Comparison of ENCODE assay signal across 23 cellular contexts in the genomic region with DNA sequence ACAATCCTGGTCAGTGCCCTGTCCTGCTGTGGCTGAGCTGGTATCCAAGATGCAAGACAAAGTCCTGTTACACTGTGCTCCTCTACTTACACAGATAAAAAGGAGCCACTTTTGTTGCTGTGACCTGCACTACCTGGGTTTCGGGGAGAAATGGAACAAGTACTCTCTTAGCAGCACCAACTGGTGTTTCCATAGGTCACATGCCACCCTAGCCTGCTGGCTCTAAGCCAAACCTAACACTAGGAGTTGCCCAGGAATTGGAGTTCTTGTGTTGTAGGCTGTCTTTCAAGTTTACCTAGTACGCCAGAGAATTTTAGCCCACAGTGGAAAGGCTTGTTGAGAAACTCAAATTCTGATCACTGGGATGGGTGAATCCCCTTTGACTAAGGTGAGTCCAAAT.
"Had no signal": no experiment of that assay in that cellular context is flagged by ENCODE, and none has a peak within 500 bp of the region (broad histone marks: within the 10 kb centered on the region; RNA-seq: fewer than 3 reads in every experiment).

No MANE protein-coding gene starts in this region.

- H3K27me3 ChIP-seq: body of pancreas, upper lobe of left lung had no signal

- DNase-seq: activated CD4-positive, alpha-beta T cell treated with anti-CD3 and anti-CD28 coated beads for 1 hour; activated CD4-positive, alpha-beta T cell treated with anti-CD3 and anti-CD28 coated beads, Interleukin-2, amount 50 U/mL, for 48 hours; activated CD8-positive, alpha-beta memory T cell treated with anti-CD3 and anti-CD28 coated beads, Interleukin-2, amount 10 ng/mL, durations not matched to agents 7 days and 5 days; activated effector memory CD4-positive, alpha-beta T cell treated with Interleukin-2 at 50 U/mL for 16 hours; activated T-cell treated with anti-CD3 and anti-CD28 coated beads, Interleukin-2, amount 50 U/mL, for 24 hours; amniotic stem cell; body of pancreas; cerebellar nuclear complex; effector memory CD8-positive, alpha-beta T cell; erythroblast; immature natural killer cell; left colon; mesenchymal stem cell; occipital lobe; right cardiac atrium; small intestine; T1000; upper lobe of left lung had no signal

- H3K27me3 Mint-ChIP-seq: activated CD8-positive, alpha-beta memory T cell treated with anti-CD3 and anti-CD28 coated beads, Interleukin-2, amount 10 ng/mL, durations not matched to agents 7 days and 5 days; dendritic cell treated with granulocyte-macrophage colony-stimulating factor and Interleukin-4, amounts not matched to agents 40 ng/mL and 50 ng/mL, for 4 days; effector memory CD8-positive, alpha-beta T cell; progenitor cell of endocrine pancreas had no signal

- H3K9me3 Mint-ChIP-seq: effector memory CD8-positive, alpha-beta T cell had no signal

- H3K9me3 ChIP-seq: body of pancreas had no signal

- H3K4me3 ChIP-seq: body of pancreas, upper lobe of left lung had no signal

- H3K4me1 ChIP-seq: body of pancreas, upper lobe of left lung had no signal

- H3K27ac ChIP-seq: body of pancreas, upper lobe of left lung had no signal

- H3K27ac Mint-ChIP-seq: activated CD8-positive, alpha-beta memory T cell treated with anti-CD3 and anti-CD28 coated beads, Interleukin-2, amount 10 ng/mL, durations not matched to agents 7 days and 5 days; activated naive CD4-positive, alpha-beta T cell treated with anti-CD3 and anti-CD28 coated beads, Interleukin-2, amount 50 U/mL, for 72 hours; activated T-cell treated with anti-CD3 and anti-CD28 coated beads, Interleukin-2, amount 50 U/mL, for 24 hours; dendritic cell treated with granulocyte-macrophage colony-stimulating factor and Interleukin-4, amounts not matched to agents 40 ng/mL and 50 ng/mL, for 4 days; effector memory CD8-positive, alpha-beta T cell; immature natural killer cell; nephron; progenitor cell of endocrine pancreas; stimulated activated effector memory CD8-positive, alpha-beta T cell treated with anti-CD3 and anti-CD28 coated beads, Interleukin-12 subunit alpha, Interleukin-12 subunit beta, amount 100 ng/mL, for 72 hours had no signal

- H3K36me3 ChIP-seq: upper lobe of left lung had no signal

- ATAC-seq: activated CD8-positive, alpha-beta memory T cell treated with anti-CD3 and anti-CD28 coated beads, Interleukin-2, amount 10 ng/mL, durations not matched to agents 7 days and 5 days; activated naive CD4-positive, alpha-beta T cell treated with anti-CD3 and anti-CD28 coated beads, Interleukin-2, amount 50 U/mL, for 72 hours; body of pancreas; effector memory CD8-positive, alpha-beta T cell; left colon; right cardiac atrium; stimulated activated effector memory CD8-positive, alpha-beta T cell treated with anti-CD3 and anti-CD28 coated beads, Interleukin-12 subunit alpha, Interleukin-12 subunit beta, amount 100 ng/mL, for 72 hours had no signal

- H3K4me3 Mint-ChIP-seq: activated CD8-positive, alpha-beta memory T cell treated with anti-CD3 and anti-CD28 coated beads, Interleukin-2, amount 10 ng/mL, durations not matched to agents 7 days and 5 days; activated T-cell treated with anti-CD3 and anti-CD28 coated beads, Interleukin-2, amount 50 U/mL, for 24 hours; dendritic cell treated with granulocyte-macrophage colony-stimulating factor and Interleukin-4, amounts not matched to agents 40 ng/mL and 50 ng/mL, for 4 days; effector memory CD8-positive, alpha-beta T cell; immature natural killer cell; nephron; stimulated activated effector memory CD8-positive, alpha-beta T cell treated with anti-CD3 and anti-CD28 coated beads, Interleukin-12 subunit alpha, Interleukin-12 subunit beta, amount 100 ng/mL, for 72 hours had no signal

- FAIRE-seq: small intestine had no signal

- H3K36me3 Mint-ChIP-seq: activated CD8-positive, alpha-beta memory T cell treated with anti-CD3 and anti-CD28 coated beads, Interleukin-2, amount 10 ng/mL, durations not matched to agents 7 days and 5 days; activated naive CD4-positive, alpha-beta T cell treated with anti-CD3 and anti-CD28 coated beads, Interleukin-2, amount 50 U/mL, for 72 hours; immature natural killer cell; stimulated activated effector memory CD8-positive, alpha-beta T cell treated with anti-CD3 and anti-CD28 coated beads, Interleukin-12 subunit alpha, Interleukin-12 subunit beta, amount 100 ng/mL, for 72 hours had no signal

- H3K4me1 Mint-ChIP-seq: activated CD8-positive, alpha-beta memory T cell treated with anti-CD3 and anti-CD28 coated beads, Interleukin-2, amount 10 ng/mL, durations not matched to agents 7 days and 5 days; immature natural killer cell; nephron; stimulated activated effector memory CD8-positive, alpha-beta T cell treated with anti-CD3 and anti-CD28 coated beads, Interleukin-12 subunit alpha, Interleukin-12 subunit beta, amount 100 ng/mL, for 72 hours had no signal
